Comparison of ENCODE assay signal across 8 cellular contexts in genomic region chr19:47447470-47448359, GRCh38. TPM values are rescaled to one million over a fixed set of nuclear protein-coding genes. Genes with fewer than 3 reads are reported as not detected.
A peak's percentile ranks its signal among the peaks of the same experiment; 100 is the strongest.
DNase-seq lines count a peak whose midpoint lies in the region; ATAC-seq, FAIRE-seq and TF ChIP-seq lines count a peak whose summit lies in the region.

No MANE protein-coding gene starts in this region.

- TF ChIP-seq POLR2A in H54 (IDR thresholded peaks at IDR 0.05; ENCODE audit: low read depth, low read length) = no peak

- ATAC-seq in Right ventricle myocardium inferior = peak; percentile 42

- intact Hi-C loops in Right ventricle myocardium inferior (cut with DNase I) (no loop called here), cardiac septum (cut with DNase I) (no loop called here)

- no peak for DNase-seq in Right ventricle myocardium inferior (ENCODE audit: missing footprints)
- no peak for DNase-seq in cardiac septum (ENCODE audit: low spot score)
- DNase-seq in UCSD-AML1 (lab: John Stamatoyannopoulos, UW; ENCODE audit: unreplicated experiment) = peak; percentile 46
- peak; percentile 48 for DNase-seq in central memory CD4-positive, alpha-beta T cell
- peak; percentile 75 for DNase-seq in left kidney (ENCODE audit: low read depth, low spot score)
- peak; percentile 85 for DNase-seq in stimulated activated CD8-positive, alpha-beta memory T cell treated with anti-CD3 and anti-CD28 coated beads, Interleukin-4, amount 100 ng/mL, for 48 hours
- DNase-seq in H54 (ENCODE audit: insufficient read length, low spot score) = no peak
- no peak for DNase-seq in putamen (ENCODE audit: low spot score)

- no peak for FAIRE-seq in H54 (lab: Jason Lieb, UNC)

RNA-seq across cellular contexts. Expression of gene SLC8A2, which starts 24.0 kb away (rescaled TPM):
- total RNA-seq in Right ventricle myocardium inferior (0.46 TPM), cardiac septum (0.59 TPM)

RNA-seq across cellular contexts. Expression of gene MEIS3, which starts 28.4 kb away (rescaled TPM):
- total RNA-seq in Right ventricle myocardium inferior (3.8 TPM), cardiac septum (3.7 TPM)

RNA-seq across cellular contexts. Expression of gene KPTN, which starts 36.3 kb away (rescaled TPM):
- total RNA-seq in Right ventricle myocardium inferior = 9.1 TPM
- total RNA-seq in cardiac septum = 5.2 TPM

Comparison
In these comparisons a context has a peak if more than half of its experiments do, and no peak if none do; other contexts are left out.
1. DNase-seq: peak in UCSD-AML1 (single experiment), central memory CD4-positive, alpha-beta T cell (single experiment), left kidney (single experiment) and stimulated activated CD8-positive, alpha-beta memory T cell treated with anti-CD3 and anti-CD28 coated beads, Interleukin-4, amount 100 ng/mL, for 48 hours (single experiment); none in Right ventricle myocardium inferior (single experiment), cardiac septum (single experiment), H54 (single experiment) and putamen (single experiment).